ENCODE assay signal across 17 cellular contexts in the genomic region with DNA sequence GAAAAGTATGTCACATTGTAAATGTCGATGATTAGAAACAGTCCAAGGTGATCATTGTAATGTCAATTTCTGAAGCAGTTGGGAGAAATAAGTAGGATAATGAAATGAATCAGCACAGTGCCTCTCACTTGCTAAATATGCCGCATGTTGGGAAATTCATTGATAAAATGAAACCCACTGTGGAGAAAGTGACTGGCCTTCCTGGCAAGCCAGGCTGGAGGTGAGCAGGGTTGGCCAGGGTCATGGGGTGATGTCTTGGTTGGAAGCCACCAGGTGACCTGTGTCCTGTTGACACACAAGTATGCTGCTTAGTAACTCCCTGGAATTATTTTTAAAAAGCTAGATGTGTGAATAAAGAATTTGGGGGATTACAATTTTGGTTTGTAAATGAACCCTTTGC. TPM values are rescaled to one million over a fixed set of nuclear protein-coding genes. Genes with fewer than 3 reads are reported as not detected.
DNase-seq lines count a peak whose midpoint lies in the region; ATAC-seq, FAIRE-seq and TF ChIP-seq lines count a peak whose summit lies in the region.
"Had no signal": no experiment of that assay in that cellular context is flagged by ENCODE, and none has a peak within 500 bp of the region (broad histone marks: within the 10 kb centered on the region; RNA-seq: fewer than 3 reads in every experiment).

No MANE protein-coding gene starts in this region.

- H3K4me1 ChIP-seq in A549 (0 out of 3 replicates have a peak, but pooled peaks cover 2% of the 10 kb centered on the region), OCI-LY3 (ENCODE audit: low read length) (peaks cover 12% of the 10 kb centered on the region; the same call in 1 of the 2 replicates), neuronal stem cell (ENCODE audit: control insufficient read depth in 2 of 2, insufficient read depth in 1 of 2, low read depth in 1 of 2, low read length in 2 of 2) (peaks cover 16 to 29% of the 10 kb centered on the region in 2 donors), spleen (peaks cover 0 to 9% (median 2%) of the 10 kb centered on the region in 6 donors)
- H3K4me1 ChIP-seq: SJSA1 had no signal

- TF ChIP-seq CTCF in A549 (IDR thresholded peaks at IDR 0.05) (no peak), OCI-LY3 (IDR thresholded peaks at IDR 0.05; ENCODE audit: low read depth, low read length) (no peak), fibroblast of the aortic adventitia (IDR thresholded peaks at IDR 0.05; ENCODE audit: insufficient read depth, low read length) (no peak), spleen (IDR thresholded peaks at IDR 0.05 in 8 of 11, conservative IDR thresholded peaks at IDR 0.05 in 3 of 11) (no peak)

- H2BK5ac ChIP-seq in neuronal stem cell (ENCODE audit: low read length): no peak overlapping the region

- TF ChIP-seq POLR2A in A549 (IDR thresholded peaks at IDR 0.05; ENCODE audit: low read length) (no peak), spleen (IDR thresholded peaks at IDR 0.05) (no peak)

- no peak overlapping the region for H2BK12ac ChIP-seq in neuronal stem cell (ENCODE audit: low read length)

- H4K20me1 ChIP-seq in OCI-LY3 (ENCODE audit: insufficient read depth, low read length): no peaks in the 10 kb centered on the region

- TF ChIP-seq RAD21 in A549 (conservative IDR thresholded peaks at IDR 0.05 in 1 of 2, IDR thresholded peaks at IDR 0.05 in 1 of 2): no peak

- no peak overlapping the region for H3K14ac ChIP-seq in neuronal stem cell (ENCODE audit: low read length)

- H4K91ac ChIP-seq in neuronal stem cell (ENCODE audit: low read depth, low read length, poor library complexity): no peak overlapping the region

- ATAC-seq in A549 (no peak), GM18511 (IDR thresholded peaks at IDR 0.05; ENCODE audit: unreplicated experiment) (no peak)

- H3K36me3 ChIP-seq in OCI-LY3 (replicated peaks; ENCODE audit: low read depth, low read length): no peaks in the 10 kb centered on the region
- H3K36me3 ChIP-seq in neuronal stem cell (replicated peaks in 1 of 2; ENCODE audit: control insufficient read depth in 2 of 2, insufficient read depth in 2 of 2, low read length in 2 of 2): no peaks in the 10 kb centered on the region
- H3K36me3 ChIP-seq in spleen: no peaks in the 10 kb centered on the region
- H3K36me3 ChIP-seq in MG63: no peaks in the 10 kb centered on the region
- H3K36me3 ChIP-seq: SJSA1 had no signal

- H3K27me3 ChIP-seq in OCI-LY3 (ENCODE audit: low read depth, low read length): no peaks in the 10 kb centered on the region
- peaks cover 0 to 45% (median 5%) of the 10 kb centered on the region in 3 experiments for H3K27me3 ChIP-seq in neuronal stem cell (ENCODE audit: control insufficient read depth in 3 of 3, insufficient read depth in 3 of 3, low read depth in 1 of 3, low read length in 3 of 3)
- H3K27me3 ChIP-seq in spleen (replicated peaks in 1 of 7): peaks cover 0 to 25% (median 8%) of the 10 kb centered on the region in 7 donors
- H3K27me3 ChIP-seq in MG63: peaks cover 10% of the 10 kb centered on the region

- CTCF ChIA-PET in A549 (lab: Yijun Ruan, JAX): interaction anchor here (0.6 to 10.9 kb wide), 32 partner anchors 9 to 154 kb away, joined by 3 to 138 read pairs (median 10); no protein-coding TSS in a partner anchor

- no peak overlapping the region for H3K18ac ChIP-seq in neuronal stem cell (ENCODE audit: low read length)

- 91% methylated on average over 2 of the region's 2 CpGs for WGBS in A549 (ENCODE audit: missing lambda C conversion rate)
- no CpG with 5 or more reads among the region's 2 CpGs for WGBS in neuronal stem cell (ENCODE audit: extremely low coverage in 2 of 2, insufficient read length in 2 of 2, insufficient replicate concordance in 1 of 2), 2 donors
- 61 to 79% (median 68%) methylated on average over 2 of the region's 2 CpGs for WGBS in spleen, 5 donors

- H2BK120ac ChIP-seq in neuronal stem cell (ENCODE audit: low read depth, low read length): no peak overlapping the region

- TF ChIP-seq EP300 in A549 (IDR thresholded peaks at IDR 0.05): no peak

- no peaks in the 10 kb centered on the region for H3K79me1 ChIP-seq in neuronal stem cell (ENCODE audit: low read depth, low read length)

- DNase-seq in A549 (ENCODE audit: low read depth in 1 of 2, low spot score in 1 of 2) (no peak), fibroblast of the aortic adventitia (ENCODE audit: low read depth) (peak; percentile 9), neuronal stem cell (ENCODE audit: low spot score) (no peak), spleen (no peak), MG63 (no peak)
- DNase-seq: 8988T, NCI-H2171, NCI-H524 treated with DMSO at 0.1 percent for 48 hours had no signal

- H3K4ac ChIP-seq in neuronal stem cell (ENCODE audit: low read length): no peak overlapping the region

- H3K27ac ChIP-seq in A549: no peak overlapping the region
- no peak overlapping the region for H3K27ac ChIP-seq in OCI-LY3 (ENCODE audit: low read length)
- no peak overlapping the region for H3K27ac ChIP-seq in neuronal stem cell (replicated peaks; ENCODE audit: low read length)
- no peak overlapping the region for H3K27ac ChIP-seq in spleen
- H3K27ac ChIP-seq: HL-60, SJSA1 had no signal

- H3K9me3 ChIP-seq in A549 (no peaks in the 10 kb centered on the region), OCI-LY3 (ENCODE audit: insufficient read depth, low read length) (no peaks in the 10 kb centered on the region), neuronal stem cell (replicated peaks in 1 of 2; ENCODE audit: control insufficient read depth in 2 of 2, insufficient read depth in 1 of 2, low read depth in 1 of 2, low read length in 2 of 2) (peaks cover 3 to 4% of the 10 kb centered on the region in 2 donors), spleen (peaks cover 0 to 4% (median 0%) of the 10 kb centered on the region in 8 donors), MG63 (no peaks in the 10 kb centered on the region)
- H3K9me3 ChIP-seq: SJSA1 had no signal

- no peak overlapping the region for H2AK5ac ChIP-seq in neuronal stem cell (ENCODE audit: low read depth, low read length)

- FAIRE-seq in A549 (lab: Jason Lieb, UNC): no peak
- FAIRE-seq: D721Med had no signal

- H3K79me2 ChIP-seq in OCI-LY3 (ENCODE audit: low read length): no peaks in the 10 kb centered on the region

- H3K4me3 ChIP-seq in A549 (no peak overlapping the region), OCI-LY3 (ENCODE audit: low read length) (0 out of 2 replicates have a peak overlapping the region, but pooled peaks have one; percentile 51), fibroblast of the aortic adventitia (ENCODE audit: low read depth, low read length) (no peak overlapping the region), neuronal stem cell (ENCODE audit: low read length in 2 of 2) (no peak overlapping the region), spleen (no peak overlapping the region), MG63 (no peak overlapping the region)
- H3K4me3 ChIP-seq: SJSA1 had no signal

- H3K4me2 ChIP-seq in A549 (peak overlapping the region; percentile 39; the same call in 1 of the 3 replicates), OCI-LY3 (ENCODE audit: low read length) (peak overlapping the region; percentile 64), neuronal stem cell (ENCODE audit: insufficient read depth, low read length, poor library complexity, severe bottlenecking) (no peak overlapping the region)

- H4K8ac ChIP-seq in neuronal stem cell (ENCODE audit: low read depth, low read length): no peak overlapping the region

- H2BK15ac ChIP-seq in neuronal stem cell (ENCODE audit: low read length): no peak overlapping the region

- H2AFZ ChIP-seq in OCI-LY3 (ENCODE audit: low read depth, low read length): 0 out of 2 replicates have a peak overlapping the region, but pooled peaks have one; percentile 22
- peak overlapping the region; percentile 51 for H2AFZ ChIP-seq in neuronal stem cell (ENCODE audit: low read length)

- POLR2A ChIA-PET in A549 (lab: Yijun Ruan, JAX): no interaction called here

- H3K23ac ChIP-seq in neuronal stem cell (ENCODE audit: low read depth, low read length, poor library complexity): no peak overlapping the region

- intact Hi-C loops in spleen (cut with DNase I; ENCODE audit: low total_unique reads): no loop called here

- H3K9ac ChIP-seq in OCI-LY3 (ENCODE audit: low read length) (no peak overlapping the region), neuronal stem cell (ENCODE audit: low read depth, low read length, poor library complexity) (no peak overlapping the region)

RNA-seq across cellular contexts. Expression of gene WNT9B, which starts 14.9 kb away (rescaled TPM):
- polyA plus RNA-seq in A549 (2011; rRNA removed) (0.05 and 0.22 TPM in 2 replicates), A549 (2017; fragmentation: RNase III; extraction: RNeasy Plus Mini Kit Qiagen cat#74134 plus additional on column Dnase treatment) (0.05 to 0.17 TPM (median 0.07 TPM) in 3 replicates), spleen (under 1 TPM; 0.03 to 0.29 (median 0.11) TPM)
- polyA plus RNA-seq in A549 (2012; cell fraction: cytosol; rRNA removed): 0.01 TPM in 1 of 2 replicates, not detected in the other
- polyA plus RNA-seq in A549 (2012; cell fraction: nucleus; rRNA removed): 0.05 TPM in 1 of 2 replicates, not detected in the other
- polyA minus RNA-seq in A549 (2011; rRNA and poly(A)+ RNA removed): 0.50 TPM in 1 of 2 replicates, not detected in the other
- total RNA-seq in fibroblast of the aortic adventitia (ENCODE audit: low replicate concordance) (0.09 TPM in 1 of 2 replicates, not detected in the other), spleen (10 to 100 TPM in 1 of 7 donors, 1 to 10 TPM in 2, under 1 TPM in 4; 0.66 to 13.4 (median 0.80) TPM)
- not detected for polyA plus RNA-seq in neuronal stem cell (2013, experiment 1 of 2)
- not detected for polyA plus RNA-seq in neuronal stem cell (2013, experiment 2 of 2)
- total RNA-seq in MG63 (2014; rRNA removed; shearing (Covaris generic); ENCODE audit: low replicate concordance): not detected in 2 replicates
- total RNA-seq: M059J, Right ventricle myocardium inferior, SJSA1 had no signal
- polyA plus RNA-seq: AG04450 had no signal

RNA-seq across cellular contexts. Expression of gene WNT3, which starts 18.0 kb away (rescaled TPM):
- polyA plus RNA-seq in A549 (2011; rRNA removed) (10.8 and 11.6 TPM in 2 replicates), A549 (2017; fragmentation: RNase III; extraction: RNeasy Plus Mini Kit Qiagen cat#74134 plus additional on column Dnase treatment) (5.9 to 8.4 TPM (median 8.3 TPM) in 3 replicates), spleen (under 1 TPM; 0.63 to 0.74 (median 0.67) TPM)
- 5.3 and 6.2 TPM in 2 replicates for polyA plus RNA-seq in A549 (2012; cell fraction: cytosol; rRNA removed)
- polyA plus RNA-seq in A549 (2012; cell fraction: nucleus; rRNA removed): 9.1 and 9.9 TPM in 2 replicates
- polyA minus RNA-seq in A549 (2011; rRNA and poly(A)+ RNA removed): 7.0 TPM in 2 replicates
- total RNA-seq in fibroblast of the aortic adventitia (ENCODE audit: low replicate concordance) (0.63 and 0.65 TPM in 2 replicates), spleen (under 1 TPM; 0.32 to 0.94 (median 0.66) TPM)
- polyA plus RNA-seq in neuronal stem cell (2013, experiment 1 of 2): 6.1 TPM
- polyA plus RNA-seq in neuronal stem cell (2013, experiment 2 of 2): 6.0 TPM
- 5.6 and 8.5 TPM in 2 replicates for total RNA-seq in MG63 (2014; rRNA removed; shearing (Covaris generic); ENCODE audit: low replicate concordance)
- polyA plus RNA-seq: CD14-positive monocyte had no signal
